Comparison of ENCODE assay signal across 2 cellular contexts in the genomic region with DNA sequence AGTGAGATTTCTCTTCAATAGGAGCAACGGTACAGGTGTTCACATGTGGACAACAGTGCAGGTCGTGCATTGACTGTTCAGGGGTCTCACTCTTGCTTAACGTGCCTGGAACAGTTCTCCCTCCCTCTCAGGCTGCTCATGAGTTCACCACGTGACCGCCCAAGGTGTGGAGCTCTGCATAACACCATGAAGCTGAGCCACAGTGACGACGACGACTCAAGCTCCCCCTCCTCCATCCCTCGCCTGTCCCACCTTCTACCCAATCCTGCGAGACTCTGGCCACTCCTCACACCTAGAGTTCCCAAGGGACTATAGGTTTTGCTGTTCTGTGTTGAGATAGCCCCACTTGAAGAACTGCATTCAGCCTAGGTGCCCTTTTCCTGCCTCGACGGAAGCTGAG.
TF ChIP-seq lines count a peak whose summit lies in the region.

No MANE protein-coding gene starts in this region.

TF ChIP-seq in GM23338, 12 proteins besides CTCF, POLR2A, EP300 and RAD21 (continued from another document):
- TF ChIP-seq, protein P1, sequence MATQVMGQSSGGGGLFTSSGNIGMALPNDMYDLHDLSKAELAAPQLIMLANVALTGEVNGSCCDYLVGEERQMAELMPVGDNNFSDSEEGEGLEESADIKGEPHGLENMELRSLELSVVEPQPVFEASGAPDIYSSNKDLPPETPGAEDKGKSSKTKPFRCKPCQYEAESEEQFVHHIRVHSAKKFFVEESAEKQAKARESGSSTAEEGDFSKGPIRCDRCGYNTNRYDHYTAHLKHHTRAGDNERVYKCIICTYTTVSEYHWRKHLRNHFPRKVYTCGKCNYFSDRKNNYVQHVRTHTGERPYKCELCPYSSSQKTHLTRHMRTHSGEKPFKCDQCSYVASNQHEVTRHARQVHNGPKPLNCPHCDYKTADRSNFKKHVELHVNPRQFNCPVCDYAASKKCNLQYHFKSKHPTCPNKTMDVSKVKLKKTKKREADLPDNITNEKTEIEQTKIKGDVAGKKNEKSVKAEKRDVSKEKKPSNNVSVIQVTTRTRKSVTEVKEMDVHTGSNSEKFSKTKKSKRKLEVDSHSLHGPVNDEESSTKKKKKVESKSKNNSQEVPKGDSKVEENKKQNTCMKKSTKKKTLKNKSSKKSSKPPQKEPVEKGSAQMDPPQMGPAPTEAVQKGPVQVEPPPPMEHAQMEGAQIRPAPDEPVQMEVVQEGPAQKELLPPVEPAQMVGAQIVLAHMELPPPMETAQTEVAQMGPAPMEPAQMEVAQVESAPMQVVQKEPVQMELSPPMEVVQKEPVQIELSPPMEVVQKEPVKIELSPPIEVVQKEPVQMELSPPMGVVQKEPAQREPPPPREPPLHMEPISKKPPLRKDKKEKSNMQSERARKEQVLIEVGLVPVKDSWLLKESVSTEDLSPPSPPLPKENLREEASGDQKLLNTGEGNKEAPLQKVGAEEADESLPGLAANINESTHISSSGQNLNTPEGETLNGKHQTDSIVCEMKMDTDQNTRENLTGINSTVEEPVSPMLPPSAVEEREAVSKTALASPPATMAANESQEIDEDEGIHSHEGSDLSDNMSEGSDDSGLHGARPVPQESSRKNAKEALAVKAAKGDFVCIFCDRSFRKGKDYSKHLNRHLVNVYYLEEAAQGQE (IDR thresholded peaks at IDR 0.05; ENCODE audit: unreplicated experiment): no peak
- TF ChIP-seq STAT1 (IDR thresholded peaks at IDR 0.05; ENCODE audit: unreplicated experiment) (no peak), JUNB (IDR thresholded peaks at IDR 0.05; ENCODE audit: unreplicated experiment) (no peak), CREB1 (CRISPR knock-in tag; IDR thresholded peaks at IDR 0.05; ENCODE audit: low read depth) (no peak), EZH2 (IDR thresholded peaks at IDR 0.05; ENCODE audit: low read depth, unreplicated experiment) (no peak), EZH2phosphoT487 (IDR thresholded peaks at IDR 0.05; ENCODE audit: unreplicated experiment) (no peak)
- TF ChIP-seq, protein P2, sequence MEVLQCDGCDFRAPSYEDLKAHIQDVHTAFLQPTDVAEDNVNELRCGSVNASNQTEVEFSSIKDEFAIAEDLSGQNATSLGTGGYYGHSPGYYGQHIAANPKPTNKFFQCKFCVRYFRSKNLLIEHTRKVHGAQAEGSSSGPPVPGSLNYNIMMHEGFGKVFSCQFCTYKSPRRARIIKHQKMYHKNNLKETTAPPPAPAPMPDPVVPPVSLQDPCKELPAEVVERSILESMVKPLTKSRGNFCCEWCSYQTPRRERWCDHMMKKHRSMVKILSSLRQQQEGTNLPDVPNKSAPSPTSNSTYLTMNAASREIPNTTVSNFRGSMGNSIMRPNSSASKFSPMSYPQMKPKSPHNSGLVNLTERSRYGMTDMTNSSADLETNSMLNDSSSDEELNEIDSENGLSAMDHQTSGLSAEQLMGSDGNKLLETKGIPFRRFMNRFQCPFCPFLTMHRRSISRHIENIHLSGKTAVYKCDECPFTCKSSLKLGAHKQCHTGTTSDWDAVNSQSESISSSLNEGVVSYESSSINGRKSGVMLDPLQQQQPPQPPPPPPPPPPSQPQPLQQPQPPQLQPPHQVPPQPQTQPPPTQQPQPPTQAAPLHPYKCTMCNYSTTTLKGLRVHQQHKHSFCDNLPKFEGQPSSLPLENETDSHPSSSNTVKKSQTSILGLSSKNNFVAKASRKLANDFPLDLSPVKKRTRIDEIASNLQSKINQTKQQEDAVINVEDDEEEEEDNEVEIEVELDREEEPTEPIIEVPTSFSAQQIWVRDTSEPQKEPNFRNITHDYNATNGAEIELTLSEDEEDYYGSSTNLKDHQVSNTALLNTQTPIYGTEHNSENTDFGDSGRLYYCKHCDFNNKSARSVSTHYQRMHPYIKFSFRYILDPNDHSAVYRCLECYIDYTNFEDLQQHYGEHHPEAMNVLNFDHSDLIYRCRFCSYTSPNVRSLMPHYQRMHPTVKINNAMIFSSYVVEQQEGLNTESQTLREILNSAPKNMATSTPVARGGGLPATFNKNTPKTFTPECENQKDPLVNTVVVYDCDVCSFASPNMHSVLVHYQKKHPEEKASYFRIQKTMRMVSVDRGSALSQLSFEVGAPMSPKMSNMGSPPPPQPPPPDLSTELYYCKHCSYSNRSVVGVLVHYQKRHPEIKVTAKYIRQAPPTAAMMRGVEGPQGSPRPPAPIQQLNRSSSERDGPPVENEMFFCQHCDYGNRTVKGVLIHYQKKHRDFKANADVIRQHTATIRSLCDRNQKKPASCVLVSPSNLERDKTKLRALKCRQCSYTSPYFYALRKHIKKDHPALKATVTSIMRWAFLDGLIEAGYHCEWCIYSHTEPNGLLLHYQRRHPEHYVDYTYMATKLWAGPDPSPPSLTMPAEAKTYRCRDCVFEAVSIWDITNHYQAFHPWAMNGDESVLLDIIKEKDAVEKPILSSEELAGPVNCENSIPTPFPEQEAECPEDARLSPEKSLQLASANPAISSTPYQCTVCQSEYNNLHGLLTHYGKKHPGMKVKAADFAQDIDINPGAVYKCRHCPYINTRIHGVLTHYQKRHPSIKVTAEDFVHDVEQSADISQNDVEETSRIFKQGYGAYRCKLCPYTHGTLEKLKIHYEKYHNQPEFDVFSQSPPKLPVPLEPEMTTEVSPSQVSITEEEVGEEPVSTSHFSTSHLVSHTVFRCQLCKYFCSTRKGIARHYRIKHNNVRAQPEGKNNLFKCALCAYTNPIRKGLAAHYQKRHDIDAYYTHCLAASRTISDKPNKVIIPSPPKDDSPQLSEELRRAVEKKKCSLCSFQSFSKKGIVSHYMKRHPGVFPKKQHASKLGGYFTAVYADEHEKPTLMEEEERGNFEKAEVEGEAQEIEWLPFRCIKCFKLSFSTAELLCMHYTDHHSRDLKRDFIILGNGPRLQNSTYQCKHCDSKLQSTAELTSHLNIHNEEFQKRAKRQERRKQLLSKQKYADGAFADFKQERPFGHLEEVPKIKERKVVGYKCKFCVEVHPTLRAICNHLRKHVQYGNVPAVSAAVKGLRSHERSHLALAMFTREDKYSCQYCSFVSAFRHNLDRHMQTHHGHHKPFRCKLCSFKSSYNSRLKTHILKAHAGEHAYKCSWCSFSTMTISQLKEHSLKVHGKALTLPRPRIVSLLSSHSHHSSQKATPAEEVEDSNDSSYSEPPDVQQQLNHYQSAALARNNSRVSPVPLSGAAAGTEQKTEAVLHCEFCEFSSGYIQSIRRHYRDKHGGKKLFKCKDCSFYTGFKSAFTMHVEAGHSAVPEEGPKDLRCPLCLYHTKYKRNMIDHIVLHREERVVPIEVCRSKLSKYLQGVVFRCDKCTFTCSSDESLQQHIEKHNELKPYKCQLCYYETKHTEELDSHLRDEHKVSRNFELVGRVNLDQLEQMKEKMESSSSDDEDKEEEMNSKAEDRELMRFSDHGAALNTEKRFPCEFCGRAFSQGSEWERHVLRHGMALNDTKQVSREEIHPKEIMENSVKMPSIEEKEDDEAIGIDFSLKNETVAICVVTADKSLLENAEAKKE (CRISPR knock-in tag; IDR thresholded peaks at IDR 0.05): no peak

TF ChIP-seq in WTC11, 78 proteins besides CTCF, POLR2A, EP300 and RAD21 (continued from another document):
- TF ChIP-seq, protein P3, sequence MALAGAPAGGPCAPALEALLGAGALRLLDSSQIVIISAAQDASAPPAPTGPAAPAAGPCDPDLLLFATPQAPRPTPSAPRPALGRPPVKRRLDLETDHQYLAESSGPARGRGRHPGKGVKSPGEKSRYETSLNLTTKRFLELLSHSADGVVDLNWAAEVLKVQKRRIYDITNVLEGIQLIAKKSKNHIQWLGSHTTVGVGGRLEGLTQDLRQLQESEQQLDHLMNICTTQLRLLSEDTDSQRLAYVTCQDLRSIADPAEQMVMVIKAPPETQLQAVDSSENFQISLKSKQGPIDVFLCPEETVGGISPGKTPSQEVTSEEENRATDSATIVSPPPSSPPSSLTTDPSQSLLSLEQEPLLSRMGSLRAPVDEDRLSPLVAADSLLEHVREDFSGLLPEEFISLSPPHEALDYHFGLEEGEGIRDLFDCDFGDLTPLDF (CRISPR knock-in tag; IDR thresholded peaks at IDR 0.05): no peak
- TF ChIP-seq FOXK1 (CRISPR knock-in tag; IDR thresholded peaks at IDR 0.05): no peak
- no peak for TF ChIP-seq ZBTB21 (CRISPR knock-in tag; IDR thresholded peaks at IDR 0.05; ENCODE audit: borderline replicate concordance)
- TF ChIP-seq SMAD3 (CRISPR knock-in tag; IDR thresholded peaks at IDR 0.05; ENCODE audit: borderline replicate concordance): no peak
- TF ChIP-seq FOXP1 (CRISPR knock-in tag; IDR thresholded peaks at IDR 0.05; ENCODE audit: borderline replicate concordance): no peak
- TF ChIP-seq, protein P4, sequence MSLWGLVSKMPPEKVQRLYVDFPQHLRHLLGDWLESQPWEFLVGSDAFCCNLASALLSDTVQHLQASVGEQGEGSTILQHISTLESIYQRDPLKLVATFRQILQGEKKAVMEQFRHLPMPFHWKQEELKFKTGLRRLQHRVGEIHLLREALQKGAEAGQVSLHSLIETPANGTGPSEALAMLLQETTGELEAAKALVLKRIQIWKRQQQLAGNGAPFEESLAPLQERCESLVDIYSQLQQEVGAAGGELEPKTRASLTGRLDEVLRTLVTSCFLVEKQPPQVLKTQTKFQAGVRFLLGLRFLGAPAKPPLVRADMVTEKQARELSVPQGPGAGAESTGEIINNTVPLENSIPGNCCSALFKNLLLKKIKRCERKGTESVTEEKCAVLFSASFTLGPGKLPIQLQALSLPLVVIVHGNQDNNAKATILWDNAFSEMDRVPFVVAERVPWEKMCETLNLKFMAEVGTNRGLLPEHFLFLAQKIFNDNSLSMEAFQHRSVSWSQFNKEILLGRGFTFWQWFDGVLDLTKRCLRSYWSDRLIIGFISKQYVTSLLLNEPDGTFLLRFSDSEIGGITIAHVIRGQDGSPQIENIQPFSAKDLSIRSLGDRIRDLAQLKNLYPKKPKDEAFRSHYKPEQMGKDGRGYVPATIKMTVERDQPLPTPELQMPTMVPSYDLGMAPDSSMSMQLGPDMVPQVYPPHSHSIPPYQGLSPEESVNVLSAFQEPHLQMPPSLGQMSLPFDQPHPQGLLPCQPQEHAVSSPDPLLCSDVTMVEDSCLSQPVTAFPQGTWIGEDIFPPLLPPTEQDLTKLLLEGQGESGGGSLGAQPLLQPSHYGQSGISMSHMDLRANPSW (CRISPR knock-in tag; conservative IDR thresholded peaks at IDR 0.05; ENCODE audit: low read depth): no peak
- TF ChIP-seq, protein P5, sequence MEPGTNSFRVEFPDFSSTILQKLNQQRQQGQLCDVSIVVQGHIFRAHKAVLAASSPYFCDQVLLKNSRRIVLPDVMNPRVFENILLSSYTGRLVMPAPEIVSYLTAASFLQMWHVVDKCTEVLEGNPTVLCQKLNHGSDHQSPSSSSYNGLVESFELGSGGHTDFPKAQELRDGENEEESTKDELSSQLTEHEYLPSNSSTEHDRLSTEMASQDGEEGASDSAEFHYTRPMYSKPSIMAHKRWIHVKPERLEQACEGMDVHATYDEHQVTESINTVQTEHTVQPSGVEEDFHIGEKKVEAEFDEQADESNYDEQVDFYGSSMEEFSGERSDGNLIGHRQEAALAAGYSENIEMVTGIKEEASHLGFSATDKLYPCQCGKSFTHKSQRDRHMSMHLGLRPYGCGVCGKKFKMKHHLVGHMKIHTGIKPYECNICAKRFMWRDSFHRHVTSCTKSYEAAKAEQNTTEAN (CRISPR knock-in tag; IDR thresholded peaks at IDR 0.05): no peak
- no peak for TF ChIP-seq ZNF232 (CRISPR knock-in tag; IDR thresholded peaks at IDR 0.05)
- TF ChIP-seq, protein P6, sequence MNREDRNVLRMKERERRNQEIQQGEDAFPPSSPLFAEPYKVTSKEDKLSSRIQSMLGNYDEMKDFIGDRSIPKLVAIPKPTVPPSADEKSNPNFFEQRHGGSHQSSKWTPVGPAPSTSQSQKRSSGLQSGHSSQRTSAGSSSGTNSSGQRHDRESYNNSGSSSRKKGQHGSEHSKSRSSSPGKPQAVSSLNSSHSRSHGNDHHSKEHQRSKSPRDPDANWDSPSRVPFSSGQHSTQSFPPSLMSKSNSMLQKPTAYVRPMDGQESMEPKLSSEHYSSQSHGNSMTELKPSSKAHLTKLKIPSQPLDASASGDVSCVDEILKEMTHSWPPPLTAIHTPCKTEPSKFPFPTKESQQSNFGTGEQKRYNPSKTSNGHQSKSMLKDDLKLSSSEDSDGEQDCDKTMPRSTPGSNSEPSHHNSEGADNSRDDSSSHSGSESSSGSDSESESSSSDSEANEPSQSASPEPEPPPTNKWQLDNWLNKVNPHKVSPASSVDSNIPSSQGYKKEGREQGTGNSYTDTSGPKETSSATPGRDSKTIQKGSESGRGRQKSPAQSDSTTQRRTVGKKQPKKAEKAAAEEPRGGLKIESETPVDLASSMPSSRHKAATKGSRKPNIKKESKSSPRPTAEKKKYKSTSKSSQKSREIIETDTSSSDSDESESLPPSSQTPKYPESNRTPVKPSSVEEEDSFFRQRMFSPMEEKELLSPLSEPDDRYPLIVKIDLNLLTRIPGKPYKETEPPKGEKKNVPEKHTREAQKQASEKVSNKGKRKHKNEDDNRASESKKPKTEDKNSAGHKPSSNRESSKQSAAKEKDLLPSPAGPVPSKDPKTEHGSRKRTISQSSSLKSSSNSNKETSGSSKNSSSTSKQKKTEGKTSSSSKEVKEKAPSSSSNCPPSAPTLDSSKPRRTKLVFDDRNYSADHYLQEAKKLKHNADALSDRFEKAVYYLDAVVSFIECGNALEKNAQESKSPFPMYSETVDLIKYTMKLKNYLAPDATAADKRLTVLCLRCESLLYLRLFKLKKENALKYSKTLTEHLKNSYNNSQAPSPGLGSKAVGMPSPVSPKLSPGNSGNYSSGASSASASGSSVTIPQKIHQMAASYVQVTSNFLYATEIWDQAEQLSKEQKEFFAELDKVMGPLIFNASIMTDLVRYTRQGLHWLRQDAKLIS (CRISPR knock-in tag; IDR thresholded peaks at IDR 0.05; ENCODE audit: borderline replicate concordance): no peak
- TF ChIP-seq ELF4 (CRISPR knock-in tag; IDR thresholded peaks at IDR 0.05; ENCODE audit: low read depth): no peak
- TF ChIP-seq, protein P7, sequence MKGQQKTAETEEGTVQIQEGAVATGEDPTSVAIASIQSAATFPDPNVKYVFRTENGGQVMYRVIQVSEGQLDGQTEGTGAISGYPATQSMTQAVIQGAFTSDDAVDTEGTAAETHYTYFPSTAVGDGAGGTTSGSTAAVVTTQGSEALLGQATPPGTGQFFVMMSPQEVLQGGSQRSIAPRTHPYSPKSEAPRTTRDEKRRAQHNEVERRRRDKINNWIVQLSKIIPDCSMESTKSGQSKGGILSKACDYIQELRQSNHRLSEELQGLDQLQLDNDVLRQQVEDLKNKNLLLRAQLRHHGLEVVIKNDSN (CRISPR knock-in tag; IDR thresholded peaks at IDR 0.05): 0 out of 2 replicates have a peak, but pooled peaks have one; percentile 50
- TF ChIP-seq, protein P8, sequence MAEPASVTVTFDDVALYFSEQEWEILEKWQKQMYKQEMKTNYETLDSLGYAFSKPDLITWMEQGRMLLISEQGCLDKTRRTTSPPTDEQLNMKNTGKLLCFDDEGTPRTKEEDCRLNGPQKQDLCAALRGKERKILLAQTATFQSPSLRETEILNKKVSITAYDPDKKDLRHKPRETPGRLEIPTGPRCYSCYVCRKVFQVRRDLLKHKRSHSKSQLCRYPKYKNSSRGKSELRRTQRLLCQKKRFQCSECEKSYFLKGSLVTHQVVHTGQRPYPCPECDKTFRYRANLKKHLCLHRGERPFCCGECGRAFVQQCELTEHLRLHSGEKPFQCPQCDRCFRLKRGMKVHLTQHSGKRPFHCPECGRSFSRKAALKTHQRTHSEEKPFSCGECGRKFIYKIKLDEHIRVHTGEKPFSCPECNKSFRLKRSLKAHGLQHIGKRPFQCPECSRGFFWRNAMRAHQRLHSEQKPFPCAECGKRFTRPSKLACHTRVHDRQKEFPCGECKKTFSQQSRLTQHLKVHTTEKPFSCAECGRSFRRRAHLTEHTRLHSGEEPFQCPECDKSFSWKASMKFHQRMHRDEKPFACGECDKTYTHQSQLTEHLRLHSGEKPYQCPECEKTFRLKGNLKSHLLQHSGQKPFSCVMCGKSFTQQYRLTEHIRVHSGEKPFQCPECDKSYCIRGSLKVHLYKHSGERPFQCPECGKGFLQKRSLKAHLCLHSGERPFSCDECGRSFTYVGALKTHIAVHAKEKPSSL (CRISPR knock-in tag; conservative IDR thresholded peaks at IDR 0.05): no peak
